Comparison of ENCODE assay signal across 19 cellular contexts in genomic region chr6:89315199-89315598, GRCh38. TPM values are rescaled to one million over a fixed set of nuclear protein-coding genes. Genes with fewer than 3 reads are reported as not detected.
A peak's percentile ranks its signal among the peaks of the same experiment; 100 is the strongest.
DNase-seq lines count a peak whose midpoint lies in the region; ATAC-seq and TF ChIP-seq lines count a peak whose summit lies in the region.
"Had no signal": no experiment of that assay in that cellular context is flagged by ENCODE, and none has a peak within 500 bp of the region (broad histone marks: within the 10 kb centered on the region; RNA-seq: fewer than 3 reads in every experiment).

TSS of gene GABRR2 (minus strand) at chr6:89315299. CDS start at chr6:89315165, 134 bp downstream.

- TF ChIP-seq POLR2A in transverse colon (IDR thresholded peaks at IDR 0.05), result no peak

- no peak for ATAC-seq in activated naive CD4-positive, alpha-beta T cell treated with anti-CD3 and anti-CD28 coated beads, Interleukin-2, amount 50 U/mL, for 72 hours
- ATAC-seq in psoas muscle, result no peak
- ATAC-seq in HG03520 (IDR thresholded peaks at IDR 0.05; ENCODE audit: unreplicated experiment), result no peak
- ATAC-seq: A549; CD8-positive, alpha-beta T cell had no signal

- H3K9me3 Mint-ChIP-seq in activated naive CD4-positive, alpha-beta T cell treated with anti-CD3 and anti-CD28 coated beads, Interleukin-2, amount 10 ng/mL, durations not matched to agents 7 days and 5 days, result no peaks in the 10 kb centered on the region
- peaks cover 0 to 2% of the 10 kb centered on the region in 2 donors for H3K9me3 Mint-ChIP-seq in activated naive CD4-positive, alpha-beta T cell treated with anti-CD3 and anti-CD28 coated beads, Interleukin-2, amount 50 U/mL, for 72 hours
- peaks cover 0 to 13% (median 7%) of the 10 kb centered on the region in 5 experiments for H3K9me3 Mint-ChIP-seq in brain
- H3K9me3 Mint-ChIP-seq: CD8-positive, alpha-beta T cell had no signal

- peaks cover 9% of the 10 kb centered on the region for H3K36me3 Mint-ChIP-seq in activated naive CD4-positive, alpha-beta T cell treated with anti-CD3 and anti-CD28 coated beads, Interleukin-2, amount 10 ng/mL, durations not matched to agents 7 days and 5 days
- H3K36me3 Mint-ChIP-seq in activated naive CD4-positive, alpha-beta T cell treated with anti-CD3 and anti-CD28 coated beads, Interleukin-2, amount 50 U/mL, for 72 hours, result peaks cover 0 to 5% of the 10 kb centered on the region in 2 donors
- peaks cover 31% of the 10 kb centered on the region for H3K36me3 Mint-ChIP-seq in brain

- no peak for TF ChIP-seq CTCF in brain (conservative IDR thresholded peaks at IDR 0.05)
- TF ChIP-seq CTCF in psoas muscle (IDR thresholded peaks at IDR 0.05), result no peak
- TF ChIP-seq CTCF in transverse colon (IDR thresholded peaks at IDR 0.05), result no peak

- in situ Hi-C loops in transverse colon (cut with MboI; ENCODE audit: low pct_ligation_motif_present in 1 of 4, low pct_unique_long_range_greater_than_20kb in 1 of 4, low sequenced_read_pairs in 3 of 4), result no loop called here

- H3K4me1 Mint-ChIP-seq in activated naive CD4-positive, alpha-beta T cell treated with anti-CD3 and anti-CD28 coated beads, Interleukin-2, amount 10 ng/mL, durations not matched to agents 7 days and 5 days, result no peaks in the 10 kb centered on the region
- peaks cover 48% of the 10 kb centered on the region for H3K4me1 Mint-ChIP-seq in brain

- H3K27me3 Mint-ChIP-seq in activated naive CD4-positive, alpha-beta T cell treated with anti-CD3 and anti-CD28 coated beads, Interleukin-2, amount 10 ng/mL, durations not matched to agents 7 days and 5 days, result peaks cover 7% of the 10 kb centered on the region
- H3K27me3 Mint-ChIP-seq in brain, result no peaks in the 10 kb centered on the region

- no peaks in the 10 kb centered on the region for H3K36me3 ChIP-seq in psoas muscle (ENCODE audit: insufficient read depth in 1 of 2, low read depth in 1 of 2)
- no peaks in the 10 kb centered on the region for H3K36me3 ChIP-seq in transverse colon
- H3K36me3 ChIP-seq: BLaER1 had no signal

- peak within 1 kb of the TSS; percentile 29 for H3K27ac Mint-ChIP-seq in activated naive CD4-positive, alpha-beta T cell treated with anti-CD3 and anti-CD28 coated beads, Interleukin-2, amount 10 ng/mL, durations not matched to agents 7 days and 5 days
- no peak within 1 kb of the TSS for H3K27ac Mint-ChIP-seq in activated naive CD4-positive, alpha-beta T cell treated with anti-CD3 and anti-CD28 coated beads, Interleukin-2, amount 50 U/mL, for 72 hours
- H3K27ac Mint-ChIP-seq in brain, result peak within 1 kb of the TSS in 4 of 5 experiments; percentile 28 to 82 (median 62)
- H3K27ac Mint-ChIP-seq: CD8-positive, alpha-beta T cell; H9 had no signal

- 68 to 91% (median 78%) methylated on average over 6 of the region's 6 CpGs for WGBS in psoas muscle, 3 donors
- WGBS in transverse colon (ENCODE audit: low coverage in 1 of 2), 2 donors, result 89 to 90% methylated on average over 2 to 6 of the region's 6 CpGs

- H3K4me1 ChIP-seq in psoas muscle, result peaks cover 35% of the 10 kb centered on the region
- H3K4me1 ChIP-seq in transverse colon, result peaks cover 13 to 30% (median 17%) of the 10 kb centered on the region in 4 donors
- H3K4me1 ChIP-seq: A549 had no signal

- intact Hi-C loops in psoas muscle (cut with DNase I), result no loop called here
- intact Hi-C loops in transverse colon (cut with DNase I; ENCODE audit: low total_unique reads), result no loop called here

- no peak within 1 kb of the TSS for H3K4me3 Mint-ChIP-seq in activated naive CD4-positive, alpha-beta T cell treated with anti-CD3 and anti-CD28 coated beads, Interleukin-2, amount 10 ng/mL, durations not matched to agents 7 days and 5 days
- H3K4me3 Mint-ChIP-seq in brain, result peak within 1 kb of the TSS in 2 of 5 experiments; percentile 37 to 55
- H3K4me3 Mint-ChIP-seq: CD14-positive monocyte; CD8-positive, alpha-beta T cell; H9 had no signal

- H3K27me3 ChIP-seq in psoas muscle (ENCODE audit: insufficient read depth in 3 of 3, low read length in 2 of 3), result no peaks in the 10 kb centered on the region
- no peaks in the 10 kb centered on the region for H3K27me3 ChIP-seq in transverse colon
- H3K27me3 ChIP-seq: BLaER1 had no signal

- H3K9me3 ChIP-seq in psoas muscle, result no peaks in the 10 kb centered on the region
- H3K9me3 ChIP-seq in transverse colon, result no peaks in the 10 kb centered on the region
- H3K9me3 ChIP-seq: A549, BLaER1 had no signal

- DNase-seq in activated naive CD4-positive, alpha-beta T cell treated with anti-CD3 and anti-CD28 coated beads, Interleukin-2, amount 10 ng/mL, durations not matched to agents 7 days and 5 days, result no peak
- no peak for DNase-seq in activated naive CD4-positive, alpha-beta T cell treated with anti-CD3 and anti-CD28 coated beads, Interleukin-2, amount 50 U/mL, for 72 hours (ENCODE audit: low spot score in 2 of 2)
- DNase-seq in psoas muscle (no peak), transverse colon (no peak)
- DNase-seq in activated CD4-positive, alpha-beta T cell treated with anti-CD3 and anti-CD28 coated beads for 4 hours, result no peak
- DNase-seq: Calu3; CD8-positive, alpha-beta T cell; DND-41; EL; H9 had no signal

- H3K27ac ChIP-seq in psoas muscle (peak within 1 kb of the TSS; percentile 54), transverse colon (no peak within 1 kb of the TSS)
- H3K27ac ChIP-seq: 22Rv1, A549, BLaER1 had no signal

- TF ChIP-seq EP300 in transverse colon (IDR thresholded peaks at IDR 0.05; ENCODE audit: low read depth), result no peak

- CTCF ChIA-PET in activated naive CD4-positive, alpha-beta T cell treated with anti-CD3 and anti-CD28 coated beads, Interleukin-2, amount 10 ng/mL, durations not matched to agents 7 days and 5 days (lab: Charles Lee), result no interaction called here

- H3K4me3 ChIP-seq in psoas muscle, result no peak within 1 kb of the TSS
- no peak within 1 kb of the TSS for H3K4me3 ChIP-seq in transverse colon
- H3K4me3 ChIP-seq: A549, BLaER1 had no signal

RNA-seq across cellular contexts. Expression of gene GABRR2, which starts in this region (rescaled TPM):
- under 1 TPM; 0.14 to 0.29 TPM for total RNA-seq in activated naive CD4-positive, alpha-beta T cell treated with anti-CD3 and anti-CD28 coated beads, Interleukin-2, amount 50 U/mL, for 72 hours
- not detected for polyA plus RNA-seq in brain (ENCODE audit: insufficient read depth, low read depth, low replicate concordance)
- under 1 TPM; 0.34 to 0.71 (median 0.53) TPM for total RNA-seq in psoas muscle
- polyA plus RNA-seq in psoas muscle, result 1 to 10 TPM in 1 of 3 donors, under 1 TPM in 2; 0.79 to 4.3 (median 0.87) TPM
- 1 to 10 TPM in 3 of 4 donors, not detected in 1; 1.1 to 4.3 (median 1.2) TPM for total RNA-seq in transverse colon
- total RNA-seq: G401, H1, H9, HT-29 had no signal
- polyA plus RNA-seq: CD14-positive monocyte, H1 had no signal

Comparison
In these comparisons a context has a peak if more than half of its experiments do, and no peak if none do; other contexts are left out.
1. H3K27ac Mint-ChIP-seq: peak in activated naive CD4-positive, alpha-beta T cell treated with anti-CD3 and anti-CD28 coated beads, Interleukin-2, amount 10 ng/mL, durations not matched to agents 7 days and 5 days (single experiment) and brain (4 of 5); none in activated naive CD4-positive, alpha-beta T cell treated with anti-CD3 and anti-CD28 coated beads, Interleukin-2, amount 50 U/mL, for 72 hours (0 of 2).